ENCODE assay signal across 11 cellular contexts in genomic region chr15:89150762-89151305, GRCh38.
DNase-seq lines count a peak whose midpoint lies in the region; ATAC-seq, FAIRE-seq and TF ChIP-seq lines count a peak whose summit lies in the region.
"Had no signal": no experiment of that assay in that cellular context is flagged by ENCODE, and none has a peak within 500 bp of the region (broad histone marks: within the 10 kb centered on the region; RNA-seq: fewer than 3 reads in every experiment).

No MANE protein-coding gene starts in this region.

- no peaks in the 10 kb centered on the region for H3K4me1 ChIP-seq in smooth muscle cell (ENCODE audit: low read depth)

- no peak for TF ChIP-seq RAD21 in neural cell (conservative IDR thresholded peaks at IDR 0.05)

- FAIRE-seq in GM12891 (lab: Jason Lieb, UNC) = no peak

- no peak for TF ChIP-seq POLR2A in GM12891 (IDR thresholded peaks at IDR 0.05; ENCODE audit: low read depth, low read length)

- no peaks in the 10 kb centered on the region for H3K79me2 ChIP-seq in neural cell (replicated peaks; ENCODE audit: insufficient read depth, low read length)
- H3K79me2 ChIP-seq in smooth muscle cell (ENCODE audit: low read depth) = no peaks in the 10 kb centered on the region

- H3K36me3 Mint-ChIP-seq in brain = peaks cover 52% of the 10 kb centered on the region

- H3K9me2 ChIP-seq in neural cell (ENCODE audit: insufficient read depth, low read length) = no peaks in the 10 kb centered on the region

- H3K9ac ChIP-seq in neural cell (ENCODE audit: low read length) (no peak overlapping the region), smooth muscle cell (ENCODE audit: low read depth) (no peak overlapping the region)

- H3K27me3 ChIP-seq in neural cell (ENCODE audit: insufficient read depth, low read depth, low read length) (no peaks in the 10 kb centered on the region), smooth muscle cell (ENCODE audit: low read depth) (no peaks in the 10 kb centered on the region)

- TF ChIP-seq CTCF in brain (conservative IDR thresholded peaks at IDR 0.05) = no peak
- no peak for TF ChIP-seq CTCF in neural cell (IDR thresholded peaks at IDR 0.05; ENCODE audit: poor library complexity, severe bottlenecking)
- no peak for TF ChIP-seq CTCF in smooth muscle cell (IDR thresholded peaks at IDR 0.05; ENCODE audit: borderline replicate concordance, insufficient read depth, poor library complexity, severe bottlenecking)

- no peaks in the 10 kb centered on the region for H3K27me3 Mint-ChIP-seq in brain

- peak overlapping the region in 1 of 5 experiments; percentile 12 for H3K4me3 Mint-ChIP-seq in brain
- H3K4me3 Mint-ChIP-seq: T-helper 1 cell treated with Interleukin-12 subunit alpha and Interleukin-12 subunit beta and Interleukin-4 antibody, amounts not matched to agents 30 μg/mL and 1 μg/mL, for 36 hours had no signal

- WGBS in smooth muscle cell (ENCODE audit: low lambda C conversion rate) = 93% methylated on average over 8 of the region's 8 CpGs

- H3K36me3 ChIP-seq in neural cell (ENCODE audit: insufficient read depth, low read length) = peaks cover 6% of the 10 kb centered on the region
- H3K36me3 ChIP-seq in smooth muscle cell (ENCODE audit: low read depth) = peaks cover 3% of the 10 kb centered on the region

- ATAC-seq in GM19452 (IDR thresholded peaks at IDR 0.05; ENCODE audit: unreplicated experiment) = no peak

- H3K9me3 Mint-ChIP-seq in brain = no peaks in the 10 kb centered on the region
- H3K9me3 Mint-ChIP-seq: T-helper 1 cell treated with Interleukin-12 subunit alpha and Interleukin-12 subunit beta and Interleukin-4 antibody, amounts not matched to agents 30 μg/mL and 1 μg/mL, for 36 hours had no signal

- H3K9me3 ChIP-seq in neural cell (ENCODE audit: low read length) (no peaks in the 10 kb centered on the region), smooth muscle cell (replicated peaks; ENCODE audit: low read depth) (no peaks in the 10 kb centered on the region)

- H3F3A ChIP-seq in neural cell (ENCODE audit: insufficient read depth, low read length, poor library complexity, severe bottlenecking) (no peaks in the 10 kb centered on the region), smooth muscle cell (ENCODE audit: low read depth) (no peaks in the 10 kb centered on the region)

- H4K20me1 ChIP-seq in neural cell (ENCODE audit: insufficient read depth) = no peaks in the 10 kb centered on the region
- H4K20me1 ChIP-seq in smooth muscle cell (ENCODE audit: low read depth) = no peaks in the 10 kb centered on the region

- no peak for DNase-seq in GM12891 (ENCODE audit: insufficient read length, low spot score)
- DNase-seq in NCI-H1436 (lab: John Stamatoyannopoulos, UW) = peak; percentile 68
- DNase-seq in SW480 (ENCODE audit: low spot score) = no peak
- DNase-seq in activated CD4-positive, CD25-positive, alpha-beta regulatory T cell (lab: John Stamatoyannopoulos, UW) = no peak
- DNase-seq in smooth muscle cell (lab: John Stamatoyannopoulos, UW; ENCODE audit: unreplicated experiment) = no peak
- DNase-seq: erythroblast, NCI-H82 had no signal

- H3K4me2 ChIP-seq in neural cell (ENCODE audit: low read length) = no peak overlapping the region
- no peak overlapping the region for H3K4me2 ChIP-seq in smooth muscle cell

- H3K4me3 ChIP-seq in neural cell (ENCODE audit: low read length) (peak overlapping the region; percentile 15), smooth muscle cell (no peak overlapping the region)

- H3K27ac ChIP-seq in neural cell (ENCODE audit: low read length) (peak overlapping the region; percentile 24), smooth muscle cell (ENCODE audit: low read depth) (no peak overlapping the region)

- peak overlapping the region in 4 of 5 experiments; percentile 22 to 92 (median 66) for H3K27ac Mint-ChIP-seq in brain
- H3K27ac Mint-ChIP-seq: T-helper 1 cell treated with Interleukin-12 subunit alpha and Interleukin-12 subunit beta and Interleukin-4 antibody, amounts not matched to agents 30 μg/mL and 1 μg/mL, for 36 hours had no signal

- H3K4me1 Mint-ChIP-seq in brain = peaks cover 37% of the 10 kb centered on the region

- TF ChIP-seq EP300 in neural cell (conservative IDR thresholded peaks at IDR 0.05; ENCODE audit: poor library complexity, severe bottlenecking) = no peak

- H2AFZ ChIP-seq in neural cell (ENCODE audit: low read depth, low read length) (no peak overlapping the region), smooth muscle cell (ENCODE audit: low read depth) (no peak overlapping the region)

TF ChIP-seq in GM12891, 5 proteins besides CTCF, POLR2A, EP300 and RAD21:
- no peak for TF ChIP-seq POLR2AphosphoS5 (IDR thresholded peaks at IDR 0.05; ENCODE audit: low read depth, low read length)
- peak; percentile 50 for TF ChIP-seq SPI1 (IDR thresholded peaks at IDR 0.05; ENCODE audit: low read depth, low read length)

TF ChIP-seq in neural cell, 6 proteins besides CTCF, POLR2A, EP300 and RAD21:
- no peak for TF ChIP-seq EZH2 (IDR thresholded peaks at IDR 0.05; ENCODE audit: borderline replicate concordance, insufficient read depth, low read length, poor library complexity, severe bottlenecking)
- TF ChIP-seq MXI1 (conservative IDR thresholded peaks at IDR 0.05; ENCODE audit: poor library complexity, severe bottlenecking) = no peak
- no peak for TF ChIP-seq SMC3 (conservative IDR thresholded peaks at IDR 0.05; ENCODE audit: poor library complexity)
- no peak for TF ChIP-seq REST (IDR thresholded peaks at IDR 0.05; ENCODE audit: borderline replicate concordance)
- no peak for TF ChIP-seq TAF1 (IDR thresholded peaks at IDR 0.05; ENCODE audit: low read depth)
- no peak for TF ChIP-seq POLR2AphosphoS5 (IDR thresholded peaks at IDR 0.05)
